1 cellular context compared by ENCODE assay signal in the genomic region with DNA sequence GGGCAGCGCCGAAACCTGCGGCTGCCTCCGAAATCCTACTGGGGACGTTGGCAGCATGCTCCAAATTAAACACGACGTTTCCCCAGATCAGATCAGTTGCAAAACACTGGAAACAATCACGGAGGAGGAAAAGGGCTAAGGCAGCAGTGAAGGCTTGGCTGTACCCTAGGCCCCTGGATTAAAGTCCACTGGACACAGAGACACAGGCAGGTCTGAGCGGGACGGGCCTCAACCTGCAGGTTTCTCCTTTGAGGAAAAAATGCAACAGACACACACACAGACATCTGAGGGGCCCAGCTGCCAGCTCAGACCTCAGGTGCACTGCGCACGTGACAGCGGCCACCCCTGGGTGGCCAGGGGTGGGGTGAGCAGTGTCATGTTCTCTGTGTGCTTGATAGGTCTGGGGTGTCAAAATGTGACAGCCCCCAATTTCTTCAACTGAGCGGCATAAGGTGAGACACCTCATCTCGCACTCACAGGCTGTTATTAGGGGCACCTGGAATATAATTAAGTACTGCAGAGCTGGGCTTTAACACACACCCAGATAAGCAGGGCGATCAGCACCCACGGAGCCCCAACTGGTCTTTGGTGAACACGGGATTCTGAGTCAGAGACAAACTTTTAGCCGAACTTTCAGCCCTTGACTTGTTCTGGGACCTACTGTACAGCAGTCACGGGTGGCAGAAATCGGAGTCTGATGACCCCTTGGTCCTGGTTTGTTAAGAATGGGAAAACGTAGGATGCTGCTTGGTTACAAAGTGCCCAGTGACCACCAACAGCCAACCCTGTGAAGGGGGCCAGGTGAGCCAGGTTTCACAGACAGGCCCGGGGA.
TF ChIP-seq lines count a peak whose summit lies in the region.

No MANE protein-coding gene starts in this region.

TF ChIP-seq in HepG2, 621 proteins besides CTCF, POLR2A, EP300 and RAD21 (continued from another document and continues in another):
- TF ChIP-seq, protein P1, sequence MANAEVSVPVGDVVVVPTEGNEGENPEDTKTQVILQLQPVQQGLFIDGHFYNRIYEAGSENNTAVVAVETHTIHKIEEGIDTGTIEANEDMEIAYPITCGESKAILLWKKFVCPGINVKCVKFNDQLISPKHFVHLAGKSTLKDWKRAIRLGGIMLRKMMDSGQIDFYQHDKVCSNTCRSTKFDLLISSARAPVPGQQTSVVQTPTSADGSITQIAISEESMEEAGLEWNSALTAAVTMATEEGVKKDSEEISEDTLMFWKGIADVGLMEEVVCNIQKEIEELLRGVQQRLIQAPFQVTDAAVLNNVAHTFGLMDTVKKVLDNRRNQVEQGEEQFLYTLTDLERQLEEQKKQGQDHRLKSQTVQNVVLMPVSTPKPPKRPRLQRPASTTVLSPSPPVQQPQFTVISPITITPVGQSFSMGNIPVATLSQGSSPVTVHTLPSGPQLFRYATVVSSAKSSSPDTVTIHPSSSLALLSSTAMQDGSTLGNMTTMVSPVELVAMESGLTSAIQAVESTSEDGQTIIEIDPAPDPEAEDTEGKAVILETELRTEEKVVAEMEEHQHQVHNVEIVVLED (CRISPR knock-in tag; IDR thresholded peaks at IDR 0.05; ENCODE audit: borderline replicate concordance): no peak
- no peak for TF ChIP-seq RCOR2 (CRISPR knock-in tag; IDR thresholded peaks at IDR 0.05)
- peak; percentile 77; the same call in 1 of the 2 replicates for TF ChIP-seq ZNF205 (CRISPR knock-in tag; IDR thresholded peaks at IDR 0.05)
- TF ChIP-seq NKX3-1 (CRISPR knock-in tag; IDR thresholded peaks at IDR 0.05): no peak
- peak; percentile 78 for TF ChIP-seq ASH2L (IDR thresholded peaks at IDR 0.05; ENCODE audit: insufficient read length, low read depth, low read length)
- TF ChIP-seq, protein P2, sequence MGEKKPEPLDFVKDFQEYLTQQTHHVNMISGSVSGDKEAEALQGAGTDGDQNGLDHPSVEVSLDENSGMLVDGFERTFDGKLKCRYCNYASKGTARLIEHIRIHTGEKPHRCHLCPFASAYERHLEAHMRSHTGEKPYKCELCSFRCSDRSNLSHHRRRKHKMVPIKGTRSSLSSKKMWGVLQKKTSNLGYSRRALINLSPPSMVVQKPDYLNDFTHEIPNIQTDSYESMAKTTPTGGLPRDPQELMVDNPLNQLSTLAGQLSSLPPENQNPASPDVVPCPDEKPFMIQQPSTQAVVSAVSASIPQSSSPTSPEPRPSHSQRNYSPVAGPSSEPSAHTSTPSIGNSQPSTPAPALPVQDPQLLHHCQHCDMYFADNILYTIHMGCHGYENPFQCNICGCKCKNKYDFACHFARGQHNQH (CRISPR knock-in tag; IDR thresholded peaks at IDR 0.05): 0 out of 2 replicates have a peak, but pooled peaks have one; percentile 29
- TF ChIP-seq ARNT2 (CRISPR knock-in tag; IDR thresholded peaks at IDR 0.05; ENCODE audit: low read depth): no peak
- no peak for TF ChIP-seq ZNF468 (CRISPR knock-in tag; IDR thresholded peaks at IDR 0.05)
- no peak; the same call in 1 of the 2 replicates for TF ChIP-seq SIN3B (IDR thresholded peaks at IDR 0.05; ENCODE audit: low read length)
- TF ChIP-seq, protein P3, sequence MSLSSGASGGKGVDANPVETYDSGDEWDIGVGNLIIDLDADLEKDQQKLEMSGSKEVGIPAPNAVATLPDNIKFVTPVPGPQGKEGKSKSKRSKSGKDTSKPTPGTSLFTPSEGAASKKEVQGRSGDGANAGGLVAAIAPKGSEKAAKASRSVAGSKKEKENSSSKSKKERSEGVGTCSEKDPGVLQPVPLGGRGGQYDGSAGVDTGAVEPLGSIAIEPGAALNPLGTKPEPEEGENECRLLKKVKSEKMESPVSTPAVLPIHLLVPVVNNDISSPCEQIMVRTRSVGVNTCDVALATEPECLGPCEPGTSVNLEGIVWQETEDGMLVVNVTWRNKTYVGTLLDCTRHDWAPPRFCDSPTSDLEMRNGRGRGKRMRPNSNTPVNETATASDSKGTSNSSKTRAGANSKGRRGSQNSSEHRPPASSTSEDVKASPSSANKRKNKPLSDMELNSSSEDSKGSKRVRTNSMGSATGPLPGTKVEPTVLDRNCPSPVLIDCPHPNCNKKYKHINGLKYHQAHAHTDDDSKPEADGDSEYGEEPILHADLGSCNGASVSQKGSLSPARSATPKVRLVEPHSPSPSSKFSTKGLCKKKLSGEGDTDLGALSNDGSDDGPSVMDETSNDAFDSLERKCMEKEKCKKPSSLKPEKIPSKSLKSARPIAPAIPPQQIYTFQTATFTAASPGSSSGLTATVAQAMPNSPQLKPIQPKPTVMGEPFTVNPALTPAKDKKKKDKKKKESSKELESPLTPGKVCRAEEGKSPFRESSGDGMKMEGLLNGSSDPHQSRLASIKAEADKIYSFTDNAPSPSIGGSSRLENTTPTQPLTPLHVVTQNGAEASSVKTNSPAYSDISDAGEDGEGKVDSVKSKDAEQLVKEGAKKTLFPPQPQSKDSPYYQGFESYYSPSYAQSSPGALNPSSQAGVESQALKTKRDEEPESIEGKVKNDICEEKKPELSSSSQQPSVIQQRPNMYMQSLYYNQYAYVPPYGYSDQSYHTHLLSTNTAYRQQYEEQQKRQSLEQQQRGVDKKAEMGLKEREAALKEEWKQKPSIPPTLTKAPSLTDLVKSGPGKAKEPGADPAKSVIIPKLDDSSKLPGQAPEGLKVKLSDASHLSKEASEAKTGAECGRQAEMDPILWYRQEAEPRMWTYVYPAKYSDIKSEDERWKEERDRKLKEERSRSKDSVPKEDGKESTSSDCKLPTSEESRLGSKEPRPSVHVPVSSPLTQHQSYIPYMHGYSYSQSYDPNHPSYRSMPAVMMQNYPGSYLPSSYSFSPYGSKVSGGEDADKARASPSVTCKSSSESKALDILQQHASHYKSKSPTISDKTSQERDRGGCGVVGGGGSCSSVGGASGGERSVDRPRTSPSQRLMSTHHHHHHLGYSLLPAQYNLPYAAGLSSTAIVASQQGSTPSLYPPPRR (CRISPR knock-in tag; IDR thresholded peaks at IDR 0.05; ENCODE audit: borderline replicate concordance): peak; percentile 63; the same call in 1 of the 2 replicates
- TF ChIP-seq, protein P4, sequence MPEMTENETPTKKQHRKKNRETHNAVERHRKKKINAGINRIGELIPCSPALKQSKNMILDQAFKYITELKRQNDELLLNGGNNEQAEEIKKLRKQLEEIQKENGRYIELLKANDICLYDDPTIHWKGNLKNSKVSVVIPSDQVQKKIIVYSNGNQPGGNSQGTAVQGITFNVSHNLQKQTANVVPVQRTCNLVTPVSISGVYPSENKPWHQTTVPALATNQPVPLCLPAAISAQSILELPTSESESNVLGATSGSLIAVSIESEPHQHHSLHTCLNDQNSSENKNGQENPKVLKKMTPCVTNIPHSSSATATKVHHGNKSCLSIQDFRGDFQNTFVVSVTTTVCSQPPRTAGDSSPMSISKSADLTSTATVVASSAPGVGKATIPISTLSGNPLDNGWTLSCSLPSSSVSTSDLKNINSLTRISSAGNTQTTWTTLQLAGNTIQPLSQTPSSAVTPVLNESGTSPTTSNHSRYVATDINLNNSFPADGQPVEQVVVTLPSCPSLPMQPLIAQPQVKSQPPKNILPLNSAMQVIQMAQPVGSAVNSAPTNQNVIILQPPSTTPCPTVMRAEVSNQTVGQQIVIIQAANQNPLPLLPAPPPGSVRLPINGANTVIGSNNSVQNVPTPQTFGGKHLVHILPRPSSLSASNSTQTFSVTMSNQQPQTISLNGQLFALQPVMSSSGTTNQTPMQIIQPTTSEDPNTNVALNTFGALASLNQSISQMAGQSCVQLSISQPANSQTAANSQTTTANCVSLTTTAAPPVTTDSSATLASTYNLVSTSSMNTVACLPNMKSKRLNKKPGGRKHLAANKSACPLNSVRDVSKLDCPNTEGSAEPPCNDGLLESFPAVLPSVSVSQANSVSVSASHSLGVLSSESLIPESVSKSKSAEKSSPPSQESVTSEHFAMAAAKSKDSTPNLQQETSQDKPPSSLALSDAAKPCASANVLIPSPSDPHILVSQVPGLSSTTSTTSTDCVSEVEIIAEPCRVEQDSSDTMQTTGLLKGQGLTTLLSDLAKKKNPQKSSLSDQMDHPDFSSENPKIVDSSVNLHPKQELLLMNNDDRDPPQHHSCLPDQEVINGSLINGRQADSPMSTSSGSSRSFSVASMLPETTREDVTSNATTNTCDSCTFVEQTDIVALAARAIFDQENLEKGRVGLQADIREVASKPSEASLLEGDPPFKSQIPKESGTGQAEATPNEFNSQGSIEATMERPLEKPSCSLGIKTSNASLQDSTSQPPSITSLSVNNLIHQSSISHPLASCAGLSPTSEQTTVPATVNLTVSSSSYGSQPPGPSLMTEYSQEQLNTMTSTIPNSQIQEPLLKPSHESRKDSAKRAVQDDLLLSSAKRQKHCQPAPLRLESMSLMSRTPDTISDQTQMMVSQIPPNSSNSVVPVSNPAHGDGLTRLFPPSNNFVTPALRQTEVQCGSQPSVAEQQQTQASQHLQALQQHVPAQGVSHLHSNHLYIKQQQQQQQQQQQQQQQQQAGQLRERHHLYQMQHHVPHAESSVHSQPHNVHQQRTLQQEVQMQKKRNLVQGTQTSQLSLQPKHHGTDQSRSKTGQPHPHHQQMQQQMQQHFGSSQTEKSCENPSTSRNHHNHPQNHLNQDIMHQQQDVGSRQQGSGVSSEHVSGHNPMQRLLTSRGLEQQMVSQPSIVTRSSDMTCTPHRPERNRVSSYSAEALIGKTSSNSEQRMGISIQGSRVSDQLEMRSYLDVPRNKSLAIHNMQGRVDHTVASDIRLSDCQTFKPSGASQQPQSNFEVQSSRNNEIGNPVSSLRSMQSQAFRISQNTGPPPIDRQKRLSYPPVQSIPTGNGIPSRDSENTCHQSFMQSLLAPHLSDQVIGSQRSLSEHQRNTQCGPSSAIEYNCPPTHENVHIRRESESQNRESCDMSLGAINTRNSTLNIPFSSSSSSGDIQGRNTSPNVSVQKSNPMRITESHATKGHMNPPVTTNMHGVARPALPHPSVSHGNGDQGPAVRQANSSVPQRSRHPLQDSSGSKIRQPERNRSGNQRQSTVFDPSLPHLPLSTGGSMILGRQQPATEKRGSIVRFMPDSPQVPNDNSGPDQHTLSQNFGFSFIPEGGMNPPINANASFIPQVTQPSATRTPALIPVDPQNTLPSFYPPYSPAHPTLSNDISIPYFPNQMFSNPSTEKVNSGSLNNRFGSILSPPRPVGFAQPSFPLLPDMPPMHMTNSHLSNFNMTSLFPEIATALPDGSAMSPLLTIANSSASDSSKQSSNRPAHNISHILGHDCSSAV (CRISPR knock-in tag; IDR thresholded peaks at IDR 0.05; ENCODE audit: borderline replicate concordance): no peak
- no peak; the same call in 1 of the 2 replicates for TF ChIP-seq ZNF766 (CRISPR knock-in tag; IDR thresholded peaks at IDR 0.05; ENCODE audit: borderline replicate concordance)
- TF ChIP-seq ZC3H13 (CRISPR knock-in tag; IDR thresholded peaks at IDR 0.05): 0 out of 2 replicates have a peak, but pooled peaks have one; percentile 20
- TF ChIP-seq, protein P5, sequence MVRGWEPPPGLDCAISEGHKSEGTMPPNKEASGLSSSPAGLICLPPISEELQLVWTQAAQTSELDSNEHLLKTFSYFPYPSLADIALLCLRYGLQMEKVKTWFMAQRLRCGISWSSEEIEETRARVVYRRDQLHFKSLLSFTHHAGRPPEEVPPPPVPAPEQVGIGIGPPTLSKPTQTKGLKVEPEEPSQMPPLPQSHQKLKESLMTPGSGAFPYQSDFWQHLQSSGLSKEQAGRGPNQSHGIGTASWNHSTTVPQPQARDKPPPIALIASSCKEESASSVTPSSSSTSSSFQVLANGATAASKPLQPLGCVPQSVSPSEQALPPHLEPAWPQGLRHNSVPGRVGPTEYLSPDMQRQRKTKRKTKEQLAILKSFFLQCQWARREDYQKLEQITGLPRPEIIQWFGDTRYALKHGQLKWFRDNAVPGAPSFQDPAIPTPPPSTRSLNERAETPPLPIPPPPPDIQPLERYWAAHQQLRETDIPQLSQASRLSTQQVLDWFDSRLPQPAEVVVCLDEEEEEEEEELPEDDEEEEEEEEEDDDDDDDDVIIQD (CRISPR knock-in tag; IDR thresholded peaks at IDR 0.05; ENCODE audit: low read depth): 0 out of 2 replicates have a peak, but pooled peaks have one; percentile 13
- TF ChIP-seq NFRKB (IDR thresholded peaks at IDR 0.05): no peak
- no peak for TF ChIP-seq HDAC6 (IDR thresholded peaks at IDR 0.05; ENCODE audit: low read depth, low read length)
- TF ChIP-seq SIN3A (IDR thresholded peaks at IDR 0.05; ENCODE audit: borderline replicate concordance, low read depth, low read length): peak; percentile 83; the same call in 1 of the 2 replicates
- TF ChIP-seq, protein P6, sequence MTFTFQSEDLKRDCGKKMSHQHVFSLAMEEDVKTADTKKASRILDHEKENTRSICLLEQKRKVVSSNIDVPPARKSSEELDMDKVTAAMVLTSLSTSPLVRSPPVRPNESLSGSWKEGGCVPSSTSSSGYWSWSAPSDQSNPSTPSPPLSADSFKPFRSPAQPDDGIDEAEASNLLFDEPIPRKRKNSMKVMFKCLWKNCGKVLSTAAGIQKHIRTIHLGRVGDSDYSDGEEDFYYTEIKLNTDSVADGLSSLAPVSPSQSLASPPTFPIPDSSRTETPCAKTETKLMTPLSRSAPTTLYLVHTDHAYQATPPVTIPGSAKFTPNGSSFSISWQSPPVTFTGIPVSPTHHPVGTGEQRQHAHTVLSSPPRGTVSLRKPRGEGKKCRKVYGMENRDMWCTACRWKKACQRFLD (CRISPR knock-in tag; IDR thresholded peaks at IDR 0.05; ENCODE audit: borderline replicate concordance): no peak
- peak; percentile 80 for TF ChIP-seq SMAD3 (CRISPR knock-in tag; IDR thresholded peaks at IDR 0.05)
- TF ChIP-seq KLF15 (CRISPR knock-in tag; IDR thresholded peaks at IDR 0.05; ENCODE audit: borderline replicate concordance): no peak
- TF ChIP-seq ZNF749 (CRISPR knock-in tag; IDR thresholded peaks at IDR 0.05; ENCODE audit: borderline replicate concordance): peak; percentile 23; the same call in 1 of the 2 replicates
- TF ChIP-seq, protein P7, sequence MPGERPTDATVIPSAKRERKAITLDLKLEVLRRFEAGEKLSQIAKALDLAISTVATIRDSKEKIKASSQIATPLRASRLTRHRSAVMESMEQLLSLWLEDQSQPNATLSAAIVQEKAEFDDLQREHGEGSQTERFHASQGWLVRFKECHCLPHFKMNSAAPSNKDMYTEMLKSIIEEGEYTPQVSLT (CRISPR knock-in tag; IDR thresholded peaks at IDR 0.05; ENCODE audit: borderline replicate concordance, low read depth): no peak
- TF ChIP-seq, protein P8, sequence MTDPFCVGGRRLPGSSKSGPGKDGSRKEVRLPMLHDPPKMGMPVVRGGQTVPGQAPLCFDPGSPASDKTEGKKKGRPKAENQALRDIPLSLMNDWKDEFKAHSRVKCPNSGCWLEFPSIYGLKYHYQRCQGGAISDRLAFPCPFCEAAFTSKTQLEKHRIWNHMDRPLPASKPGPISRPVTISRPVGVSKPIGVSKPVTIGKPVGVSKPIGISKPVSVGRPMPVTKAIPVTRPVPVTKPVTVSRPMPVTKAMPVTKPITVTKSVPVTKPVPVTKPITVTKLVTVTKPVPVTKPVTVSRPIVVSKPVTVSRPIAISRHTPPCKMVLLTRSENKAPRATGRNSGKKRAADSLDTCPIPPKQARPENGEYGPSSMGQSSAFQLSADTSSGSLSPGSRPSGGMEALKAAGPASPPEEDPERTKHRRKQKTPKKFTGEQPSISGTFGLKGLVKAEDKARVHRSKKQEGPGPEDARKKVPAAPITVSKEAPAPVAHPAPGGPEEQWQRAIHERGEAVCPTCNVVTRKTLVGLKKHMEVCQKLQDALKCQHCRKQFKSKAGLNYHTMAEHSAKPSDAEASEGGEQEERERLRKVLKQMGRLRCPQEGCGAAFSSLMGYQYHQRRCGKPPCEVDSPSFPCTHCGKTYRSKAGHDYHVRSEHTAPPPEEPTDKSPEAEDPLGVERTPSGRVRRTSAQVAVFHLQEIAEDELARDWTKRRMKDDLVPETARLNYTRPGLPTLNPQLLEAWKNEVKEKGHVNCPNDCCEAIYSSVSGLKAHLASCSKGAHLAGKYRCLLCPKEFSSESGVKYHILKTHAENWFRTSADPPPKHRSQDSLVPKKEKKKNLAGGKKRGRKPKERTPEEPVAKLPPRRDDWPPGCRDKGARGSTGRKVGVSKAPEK (CRISPR knock-in tag; IDR thresholded peaks at IDR 0.05; ENCODE audit: borderline replicate concordance): no peak
